Comparison of ENCODE assay signal across 8 cellular contexts in genomic region chr11:79438631-79439429, GRCh38.
A peak's percentile ranks its signal among the peaks of the same experiment; 100 is the strongest.
DNase-seq lines count a peak whose midpoint lies in the region; ATAC-seq and TF ChIP-seq lines count a peak whose summit lies in the region.

No MANE protein-coding gene starts in this region.

- H3K4me3 ChIP-seq in parathyroid adenoma (ENCODE audit: low read depth, low read length) = no peak overlapping the region

- H3K36me3 ChIP-seq in parathyroid adenoma (ENCODE audit: control insufficient read depth, insufficient read depth, low read length) = no peaks in the 10 kb centered on the region

- H3K79me2 ChIP-seq in parathyroid adenoma = no peaks in the 10 kb centered on the region

- DNase-seq in ELF-1 (ENCODE audit: low read depth, low spot score) = peak; percentile 53
- DNase-seq in NCI-H526 treated with DMSO at 0.1 percent for 48 hours (lab: John Stamatoyannopoulos, UW) = peak; percentile 71
- peak; percentile 48 for DNase-seq in fibroblast of peridontal ligament (ENCODE audit: extremely low read depth)
- no peak for DNase-seq in stimulated activated naive CD8-positive, alpha-beta T cell treated with anti-CD3 and anti-CD28 coated beads, Interleukin-15, Interleukin-2, amounts not matched to agents 100 U/mL and 50 U/mL, for 24 hours

- no peak overlapping the region for H2AFZ ChIP-seq in parathyroid adenoma

- no peaks in the 10 kb centered on the region for H3K9me3 ChIP-seq in parathyroid adenoma (ENCODE audit: control insufficient read depth, low read length)

- no peaks in the 10 kb centered on the region for H3K27me3 ChIP-seq in parathyroid adenoma (ENCODE audit: control insufficient read depth, insufficient read depth, low read length)

- H3K4me1 ChIP-seq in parathyroid adenoma = no peaks in the 10 kb centered on the region

- H3K4me2 ChIP-seq in parathyroid adenoma (ENCODE audit: low read length) = peak overlapping the region; percentile 17

- no peak overlapping the region for H3K9ac ChIP-seq in parathyroid adenoma

- ATAC-seq in HG03175 (IDR thresholded peaks at IDR 0.05; ENCODE audit: unreplicated experiment) = no peak
- no peak for ATAC-seq in HG02884 (IDR thresholded peaks at IDR 0.05; ENCODE audit: unreplicated experiment)
- no peak for ATAC-seq in GM18858 (IDR thresholded peaks at IDR 0.05; ENCODE audit: unreplicated experiment)
- no peak for ATAC-seq in stimulated activated naive CD8-positive, alpha-beta T cell treated with anti-CD3 and anti-CD28 coated beads, Interleukin-15, Interleukin-2, amounts not matched to agents 100 U/mL and 50 U/mL, for 24 hours

- no peak for TF ChIP-seq CTCF in parathyroid adenoma (IDR thresholded peaks at IDR 0.05)

- no peak overlapping the region for H3K27ac ChIP-seq in parathyroid adenoma
